Comparison of ENCODE assay signal across 1 cellular context in the genomic region with DNA sequence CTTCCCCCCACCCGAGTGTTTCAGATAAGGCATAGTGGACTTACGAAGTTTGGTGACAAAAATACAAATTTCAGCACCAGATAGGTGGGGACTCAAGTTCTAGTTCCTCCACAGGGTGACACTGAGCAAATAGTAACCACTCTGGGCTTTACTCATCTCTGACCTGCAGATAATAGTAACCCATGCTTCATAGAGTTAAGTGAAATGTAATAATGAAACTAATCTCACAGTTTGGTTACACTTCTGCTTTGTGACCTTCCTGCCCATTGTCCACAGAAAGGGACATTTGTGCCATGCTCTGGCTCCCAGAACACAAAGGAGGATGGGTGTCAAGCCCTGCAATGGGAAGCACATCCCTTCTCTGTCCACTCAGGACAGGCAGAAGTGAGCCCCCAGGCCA.
TF ChIP-seq lines count a peak whose summit lies in the region.

No MANE protein-coding gene starts in this region.

TF ChIP-seq in H1, 55 proteins besides CTCF, POLR2A, EP300 and RAD21:
- TF ChIP-seq JUN (IDR thresholded peaks at IDR 0.05; ENCODE audit: low read depth, low read length), result no peak
- TF ChIP-seq NRF1 (IDR thresholded peaks at IDR 0.05; ENCODE audit: low read depth, low read length), result no peak
- no peak for TF ChIP-seq CREB1 (IDR thresholded peaks at IDR 0.05)
- TF ChIP-seq BCL11A (IDR thresholded peaks at IDR 0.05; ENCODE audit: low read depth in 2 of 2, low read length in 2 of 2), result no peak
- no peak for TF ChIP-seq SIN3A (conservative IDR thresholded peaks at IDR 0.05 in 1 of 2, IDR thresholded peaks at IDR 0.05 in 1 of 2; ENCODE audit: low read depth in 1 of 2, low read length in 2 of 2)
- TF ChIP-seq SIX5 (IDR thresholded peaks at IDR 0.05; ENCODE audit: low read depth, low read length), result no peak
- no peak for TF ChIP-seq EZH2 (IDR thresholded peaks at IDR 0.05; ENCODE audit: low read depth, low read length, severe bottlenecking)
- TF ChIP-seq BACH1 (IDR thresholded peaks at IDR 0.05; ENCODE audit: low read length), result no peak
- TF ChIP-seq CHD2 (IDR thresholded peaks at IDR 0.05; ENCODE audit: low read length), result no peak
- no peak for TF ChIP-seq RXRA (IDR thresholded peaks at IDR 0.05; ENCODE audit: insufficient read depth, low read depth, low read length)
- no peak for TF ChIP-seq GABPA (IDR thresholded peaks at IDR 0.05; ENCODE audit: borderline replicate concordance, insufficient read depth, low read length)
- no peak for TF ChIP-seq CBX8 (IDR thresholded peaks at IDR 0.05; ENCODE audit: borderline replicate concordance, low read depth, low read length)
- TF ChIP-seq MAX (IDR thresholded peaks at IDR 0.05), result no peak
- no peak for TF ChIP-seq RBBP5 (IDR thresholded peaks at IDR 0.05; ENCODE audit: borderline replicate concordance, low read depth, low read length)
- no peak for TF ChIP-seq TEAD4 (IDR thresholded peaks at IDR 0.05; ENCODE audit: low read depth, low read length)
- TF ChIP-seq YY1 (IDR thresholded peaks at IDR 0.05; ENCODE audit: low read depth, low read length), result no peak
- TF ChIP-seq, protein P1, sequence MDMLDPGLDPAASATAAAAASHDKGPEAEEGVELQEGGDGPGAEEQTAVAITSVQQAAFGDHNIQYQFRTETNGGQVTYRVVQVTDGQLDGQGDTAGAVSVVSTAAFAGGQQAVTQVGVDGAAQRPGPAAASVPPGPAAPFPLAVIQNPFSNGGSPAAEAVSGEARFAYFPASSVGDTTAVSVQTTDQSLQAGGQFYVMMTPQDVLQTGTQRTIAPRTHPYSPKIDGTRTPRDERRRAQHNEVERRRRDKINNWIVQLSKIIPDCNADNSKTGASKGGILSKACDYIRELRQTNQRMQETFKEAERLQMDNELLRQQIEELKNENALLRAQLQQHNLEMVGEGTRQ (IDR thresholded peaks at IDR 0.05; ENCODE audit: low read length), result no peak
- TF ChIP-seq TAF7 (optimal IDR thresholded peaks at IDR 0.05; ENCODE audit: borderline replicate concordance, low read depth, low read length), result no peak
- TF ChIP-seq CEBPB (IDR thresholded peaks at IDR 0.05; ENCODE audit: low read depth, low read length), result no peak
TF ChIP-seq in H1: peak in this region for 0.
